26 cellular contexts compared by ENCODE assay signal in genomic region chr4:102402223-102402622, GRCh38.
"Had no signal": no experiment of that assay in that cellular context is flagged by ENCODE, and none has a peak within 500 bp of the region (broad histone marks: within the 10 kb centered on the region; RNA-seq: fewer than 3 reads in every experiment).

No MANE protein-coding gene starts in this region.

- ATAC-seq: left colon; left lung; natural killer cell; psoas muscle; right lobe of liver; stimulated activated memory B cell treated with anti-CD40 and anti-IgM and Interleukin-4, amounts not matched to agents 10 μg/mL and 1 μg/mL and 100 μg/mL, for 72 hours; stimulated activated naive CD8-positive, alpha-beta T cell treated with anti-CD3 and anti-CD28 coated beads, Interleukin-15, amount 100 ng/mL, for 72 hours had no signal

- FAIRE-seq: islet of Langerhans had no signal

- H3K4me3 ChIP-seq: left lung, lung, neural progenitor cell, psoas muscle, right atrium auricular region, right lobe of liver, smooth muscle cell, tibial nerve, uterus had no signal

- DNase-seq: hippocampal formation; immature natural killer cell; left colon; mesendoderm; naive B cell; natural killer cell; nephron progenitor cell; occipital lobe; psoas muscle; right lobe of liver; stimulated activated CD4-positive, alpha-beta T cell treated with anti-CD3 and anti-CD28 coated beads, Interleukin-1b, Interleukin-23, amount 100 ng/mL, for 48 hours; stimulated activated CD4-positive, alpha-beta T cell treated with anti-CD3 and anti-CD28 coated beads, Interleukin-2, amount 100 ng/mL, for 48 hours; stimulated activated CD4-positive, alpha-beta T cell treated with anti-CD3 and anti-CD28 coated beads, Interleukin-4, amount 100 ng/mL, for 4 hours; stimulated activated CD8-positive, alpha-beta memory T cell treated with anti-CD3 and anti-CD28 coated beads, Interleukin-4, amount 100 ng/mL, for 48 hours; stimulated activated naive CD4-positive, alpha-beta T cell treated with Interleukin-2 at 50 U/mL for 16 hours; stimulated activated naive CD8-positive, alpha-beta T cell treated with anti-CD3 and anti-CD28 coated beads, Interleukin-15, amount 100 ng/mL, for 72 hours; substantia nigra; uterus had no signal
